ENCODE assay signal across 9 cellular contexts in the genomic region with DNA sequence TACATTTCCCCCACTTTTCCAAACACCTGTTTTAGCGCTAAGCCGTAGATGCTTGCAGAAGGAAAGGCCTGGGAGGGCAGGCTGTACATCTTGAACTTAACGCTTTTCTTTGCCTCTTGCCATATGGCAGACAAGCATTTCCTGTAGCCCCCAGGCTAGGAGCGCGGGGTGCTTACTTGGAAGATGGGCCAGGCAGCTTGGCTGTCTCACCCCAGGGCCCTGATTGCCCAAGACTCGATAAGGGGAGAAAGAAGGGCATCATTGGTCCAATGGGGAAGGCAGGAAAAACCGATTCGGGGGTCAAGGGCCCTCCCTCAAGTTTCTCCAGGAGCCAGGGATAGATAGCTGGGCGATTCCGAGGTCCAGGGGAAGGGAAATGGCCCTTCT. TPM values are rescaled to one million over a fixed set of nuclear protein-coding genes. Genes with fewer than 3 reads are reported as not detected.
DNase-seq lines count a peak whose midpoint lies in the region; ATAC-seq and TF ChIP-seq lines count a peak whose summit lies in the region.
"Had no signal": no experiment of that assay in that cellular context is flagged by ENCODE, and none has a peak within 500 bp of the region (broad histone marks: within the 10 kb centered on the region; RNA-seq: fewer than 3 reads in every experiment).

No MANE protein-coding gene starts in this region.

- TF ChIP-seq CTCF in mesothelial cell of epicardium (IDR thresholded peaks at IDR 0.05; ENCODE audit: unreplicated experiment) = no peak

- H3K36me3 Mint-ChIP-seq in mesothelial cell of epicardium = no peaks in the 10 kb centered on the region

- peak overlapping the region; percentile 58; the same call in 1 of the 2 replicates for H3K4me3 ChIP-seq in ACC112 (ENCODE audit: low read depth, low read length)

- no peaks in the 10 kb centered on the region for H3K79me2 ChIP-seq in ACC112 (ENCODE audit: control insufficient read depth, insufficient read depth, low read length, unreplicated experiment)

- peaks cover 88% of the 10 kb centered on the region for H3K27me3 Mint-ChIP-seq in mesothelial cell of epicardium (ENCODE audit: low read depth)

- DNase-seq in EH (ENCODE audit: low read depth) (peak; percentile 87), mesothelial cell of epicardium (ENCODE audit: low spot score in 2 of 2, unreplicated experiment in 2 of 2) (peak; percentile 14 to 39)
- peak; percentile 30 to 33 for DNase-seq in activated T-cell treated with anti-CD3 and anti-CD28 coated beads, Interleukin-2, amount 50 U/mL, for 48 hours
- DNase-seq: small intestine had no signal

- peak overlapping the region; percentile 90 for H3K27ac Mint-ChIP-seq in mesothelial cell of epicardium

- no peaks in the 10 kb centered on the region for H3K36me3 ChIP-seq in ACC112 (ENCODE audit: insufficient read depth, low read length)

- H3K27me3 ChIP-seq in ACC112 (ENCODE audit: insufficient read depth, low read length) = peaks cover 96% of the 10 kb centered on the region

- no peak overlapping the region for H2AFZ ChIP-seq in ACC112 (ENCODE audit: low read length, unreplicated experiment)

- H3K9me3 Mint-ChIP-seq in mesothelial cell of epicardium = no peaks in the 10 kb centered on the region

- no peaks in the 10 kb centered on the region for H3K4me1 ChIP-seq in ACC112 (ENCODE audit: control insufficient read depth, insufficient read depth, low read length, unreplicated experiment)

- no peak overlapping the region for H3K27ac ChIP-seq in ACC112 (ENCODE audit: low read depth, low read length)

- peaks cover 31% of the 10 kb centered on the region for H3K4me1 Mint-ChIP-seq in mesothelial cell of epicardium

- peak overlapping the region; percentile 69 for H3K4me3 Mint-ChIP-seq in mesothelial cell of epicardium

- ATAC-seq in GM18868 (IDR thresholded peaks at IDR 0.05; ENCODE audit: unreplicated experiment) (no peak), GM19455 (IDR thresholded peaks at IDR 0.05; ENCODE audit: unreplicated experiment) (no peak), HG02759 (IDR thresholded peaks at IDR 0.05; ENCODE audit: unreplicated experiment) (no peak), GM21825 (IDR thresholded peaks at IDR 0.05; ENCODE audit: unreplicated experiment) (no peak)

RNA-seq across cellular contexts. Expression of a gene that starts 1.7 kb away (rescaled TPM):
- 13.1 to 14.4 TPM (median 13.8 TPM) in 3 replicates for total RNA-seq in mesothelial cell of epicardium

RNA-seq across cellular contexts. Expression of a gene that starts 7.0 kb away (rescaled TPM):
- 10.8 to 14.5 TPM (median 13.2 TPM) in 3 replicates for total RNA-seq in mesothelial cell of epicardium

RNA-seq across cellular contexts. Expression of a gene that starts 12.7 kb away (rescaled TPM):
- total RNA-seq in mesothelial cell of epicardium = 3.3 to 4.2 TPM (median 3.9 TPM) in 3 replicates

RNA-seq across cellular contexts. Expression of a gene that starts 15.9 kb away (rescaled TPM):
- total RNA-seq in mesothelial cell of epicardium = 17.4 to 18.9 TPM (median 17.9 TPM) in 3 replicates

RNA-seq across cellular contexts. Expression of a gene that starts 20.0 kb away (rescaled TPM):
- 197 to 209 TPM (median 201 TPM) in 3 replicates for total RNA-seq in mesothelial cell of epicardium

Comparison
In these comparisons a context has a peak if more than half of its experiments do, and no peak if none do; other contexts are left out.
1. DNase-seq: peak in every context shown above with its lines; median percentile 87 in EH; 32 in activated T-cell treated with anti-CD3 and anti-CD28 coated beads, Interleukin-2, amount 50 U/mL, for 48 hours; 26 in mesothelial cell of epicardium.